In genomic region chr3:154139996-154140436, GRCh38 we compare ENCODE assay signal across 24 cellular contexts. TPM values are rescaled to one million over a fixed set of nuclear protein-coding genes. Genes with fewer than 3 reads are reported as not detected.
DNase-seq lines count a peak whose midpoint lies in the region; ATAC-seq lines count a peak whose summit lies in the region.
"Had no signal": no experiment of that assay in that cellular context is flagged by ENCODE, and none has a peak within 500 bp of the region (broad histone marks: within the 10 kb centered on the region; RNA-seq: fewer than 3 reads in every experiment).

No MANE protein-coding gene starts in this region.

- H3K4me3 ChIP-seq in GM23248 = no peak overlapping the region
- H3K4me3 ChIP-seq: GM12878, PC-9 had no signal

- H3K79me2 ChIP-seq in GM23248 (ENCODE audit: insufficient read depth) = no peaks in the 10 kb centered on the region

- no peak overlapping the region for H2AFZ ChIP-seq in GM23248
- H2AFZ ChIP-seq: PC-9 had no signal

- in situ Hi-C loops in GM23248 (cut with MboI) = no loop called here

- H3F3A ChIP-seq in GM23248 (ENCODE audit: insufficient read depth) = no peaks in the 10 kb centered on the region

- 92 to 100% methylated on average over 3 of the region's 3 CpGs for WGBS in GM23248 (ENCODE audit: low coverage in 1 of 2, low lambda C conversion rate in 2 of 2, missing lambda C conversion rate in 2 of 2), 2 experiments

- H3K9me3 ChIP-seq in GM23248 (ENCODE audit: low read depth) = no peaks in the 10 kb centered on the region
- H3K9me3 ChIP-seq: BE2C had no signal

- peak; percentile 66 for ATAC-seq in left colon
- ATAC-seq: GM12878, HCT116 had no signal

- H3K4me1 ChIP-seq in GM23248 (ENCODE audit: insufficient read depth) = no peaks in the 10 kb centered on the region
- H3K4me1 ChIP-seq: BE2C had no signal

- no peaks in the 10 kb centered on the region for H3K36me3 ChIP-seq in GM23248 (ENCODE audit: low read depth)
- H3K36me3 ChIP-seq: BE2C had no signal

- no peaks in the 10 kb centered on the region for H3K27me3 ChIP-seq in GM23248 (replicated peaks; ENCODE audit: insufficient read depth)
- H3K27me3 ChIP-seq: BE2C had no signal

- peak; percentile 5 for DNase-seq in NCI-H2227 treated with DMSO at 0.1 percent for 48 hours (lab: John Stamatoyannopoulos, UW)
- DNase-seq in NCI-H2227 (lab: John Stamatoyannopoulos, UW; ENCODE audit: unreplicated experiment) = no peak
- DNase-seq in NCI-H526 (lab: John Stamatoyannopoulos, UW) = peak; percentile 25 to 50
- DNase-seq in left colon = no peak
- no peak for DNase-seq in activated naive CD4-positive, alpha-beta T cell treated with anti-CD3 and anti-CD28 coated beads, Interleukin-2, amount 50 U/mL, for 16 hours
- no peak for DNase-seq in stimulated activated CD8-positive, alpha-beta memory T cell treated with anti-CD3 and anti-CD28 coated beads, Interleukin-4, amount 100 ng/mL, for 48 hours
- no peak for DNase-seq in GM23248
- DNase-seq in 8988T = no peak
- DNase-seq: BE2C; CD4-positive, CD25-positive, alpha-beta regulatory T cell; DMS153; EL; GOT3; MM.1S; NCI-H1092; NCI-H1436 treated with DMSO at 0.1 percent for 48 hours; NCI-H2081 treated with DMSO at 0.1 percent for 48 hours; NCI-H446; NCI-H82; PC-9; SIG-M5 had no signal

- no peaks in the 10 kb centered on the region for H3K9me2 ChIP-seq in GM23248 (ENCODE audit: insufficient read depth)

- intact Hi-C loops in left colon (cut with DNase I, micrococcal nuclease) = no loop called here

- no peaks in the 10 kb centered on the region for H4K20me1 ChIP-seq in GM23248 (ENCODE audit: insufficient read depth)

- no peak overlapping the region for H3K9ac ChIP-seq in GM23248

- no peak overlapping the region for H3K27ac ChIP-seq in GM23248
- H3K27ac ChIP-seq: PC-9, RWPE1 had no signal

- no peak overlapping the region for H3K4me2 ChIP-seq in GM23248 (ENCODE audit: unreplicated experiment)
- H3K4me2 ChIP-seq: PC-9 had no signal

RNA-seq across cellular contexts. Expression of gene ARHGEF26, which starts 18.8 kb away (rescaled TPM):
- total RNA-seq in left colon = 1 to 10 TPM; 3.3 to 9.1 TPM
- 0.63 and 0.65 TPM in 2 replicates for total RNA-seq in GM23248 (2014; rRNA removed; shearing (Covaris generic))
- 0.38 and 0.40 TPM in 2 replicates for polyA plus RNA-seq in GM23248 (2016; fragmentation: Nextera tagmentation; extraction: Ambion mirVana)
- total RNA-seq: CD4-positive, CD25-positive, alpha-beta regulatory T cell had no signal

Comparison
In these comparisons a context has a peak if more than half of its experiments do, and no peak if none do; other contexts are left out.
1. DNase-seq: peak in NCI-H2227 treated with DMSO at 0.1 percent for 48 hours (single experiment) and NCI-H526 (2 of 2); none in NCI-H2227 (single experiment), left colon (0 of 2), activated naive CD4-positive, alpha-beta T cell treated with anti-CD3 and anti-CD28 coated beads, Interleukin-2, amount 50 U/mL, for 16 hours (single experiment), stimulated activated CD8-positive, alpha-beta memory T cell treated with anti-CD3 and anti-CD28 coated beads, Interleukin-4, amount 100 ng/mL, for 48 hours (single experiment), GM23248 (single experiment) and 8988T (single experiment).